In the genomic region with DNA sequence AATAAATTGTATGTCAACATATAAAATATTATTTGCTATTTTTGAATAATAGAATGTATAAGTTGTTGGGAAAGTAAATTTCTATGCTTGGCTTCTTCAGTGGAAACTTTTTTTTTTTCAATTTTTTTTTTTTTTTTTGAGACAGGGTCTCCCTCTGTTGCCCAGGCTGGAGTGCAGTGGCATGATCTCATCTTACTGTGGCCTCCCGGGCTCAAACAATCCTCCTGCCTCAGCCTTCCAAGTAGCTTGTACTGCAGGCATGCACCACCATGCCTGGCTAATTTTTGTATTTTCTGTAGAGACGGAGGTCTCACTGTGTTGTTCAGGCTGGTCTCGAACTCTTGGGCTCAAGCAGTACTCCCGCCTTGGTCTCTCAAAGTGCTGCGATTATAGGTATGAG, we compare ENCODE assay signal across 17 cellular contexts. TPM values are rescaled to one million over a fixed set of nuclear protein-coding genes. Genes with fewer than 3 reads are reported as not detected.
A peak's percentile ranks its signal among the peaks of the same experiment; 100 is the strongest.
DNase-seq lines count a peak whose midpoint lies in the region; ATAC-seq and TF ChIP-seq lines count a peak whose summit lies in the region.
"Had no signal": no experiment of that assay in that cellular context is flagged by ENCODE, and none has a peak within 500 bp of the region (broad histone marks: within the 10 kb centered on the region; RNA-seq: fewer than 3 reads in every experiment).

No MANE protein-coding gene starts in this region.

- H3K27ac Mint-ChIP-seq in activated T-cell treated with anti-CD3 and anti-CD28 coated beads, Interleukin-2, amount 50 U/mL, for 24 hours, result peak overlapping the region; percentile 87
- H3K27ac Mint-ChIP-seq in activated naive CD8-positive, alpha-beta T cell treated with anti-CD3 and anti-CD28 coated beads, Interleukin-2, amount 50 U/mL, for 24 hours, result peak overlapping the region; percentile 70
- H3K27ac Mint-ChIP-seq in stimulated activated effector memory CD8-positive, alpha-beta T cell treated with anti-CD3 and anti-CD28 coated beads, Interleukin-12 subunit alpha, Interleukin-12 subunit beta, amount 100 ng/mL, for 72 hours, result peak overlapping the region; percentile 58

- WGBS in aorta, 2 donors, result 76% methylated on average over 5 of the region's 5 CpGs

- ATAC-seq in activated naive CD8-positive, alpha-beta T cell treated with anti-CD3 and anti-CD28 coated beads, Interleukin-2, amount 50 U/mL, for 24 hours, result no peak
- ATAC-seq in stimulated activated effector memory CD8-positive, alpha-beta T cell treated with anti-CD3 and anti-CD28 coated beads, Interleukin-12 subunit alpha, Interleukin-12 subunit beta, amount 100 ng/mL, for 72 hours, result no peak
- no peak for ATAC-seq in aorta (ENCODE audit: low FRiP score)
- ATAC-seq in HG03460 (IDR thresholded peaks at IDR 0.05; ENCODE audit: unreplicated experiment), result no peak
- ATAC-seq: left lung had no signal

- H3K9me2 ChIP-seq in Loucy (replicated peaks; ENCODE audit: low read depth, low read length), result no peaks in the 10 kb centered on the region
- H3K9me2 ChIP-seq: SK-N-SH had no signal

- peak overlapping the region; percentile 61 for H3K4me3 Mint-ChIP-seq in activated T-cell treated with anti-CD3 and anti-CD28 coated beads, Interleukin-2, amount 50 U/mL, for 24 hours
- peak overlapping the region; percentile 27 for H3K4me3 Mint-ChIP-seq in activated naive CD8-positive, alpha-beta T cell treated with anti-CD3 and anti-CD28 coated beads, Interleukin-2, amount 50 U/mL, for 24 hours
- H3K4me3 Mint-ChIP-seq in stimulated activated effector memory CD8-positive, alpha-beta T cell treated with anti-CD3 and anti-CD28 coated beads, Interleukin-12 subunit alpha, Interleukin-12 subunit beta, amount 100 ng/mL, for 72 hours, result peak overlapping the region; percentile 61

- H3K27me3 ChIP-seq in Loucy (ENCODE audit: insufficient read depth, low read length, poor library complexity, severe bottlenecking) (no peaks in the 10 kb centered on the region), aorta (ENCODE audit: control insufficient read depth in 1 of 2, insufficient read depth in 2 of 2, low read length in 1 of 2) (no peaks in the 10 kb centered on the region)
- H3K27me3 ChIP-seq: colonic mucosa, left lung had no signal

- H3K27ac ChIP-seq in aorta (ENCODE audit: low read depth in 1 of 2, low read length in 2 of 2), result no peak overlapping the region
- H3K27ac ChIP-seq: colonic mucosa, left lung, parathyroid adenoma, VCaP had no signal

- H3K36me3 ChIP-seq in Loucy (ENCODE audit: insufficient read depth, low read length) (no peaks in the 10 kb centered on the region), aorta (ENCODE audit: control insufficient read depth in 1 of 2, insufficient read depth in 2 of 2, low read length in 1 of 2) (no peaks in the 10 kb centered on the region)
- H3K36me3 ChIP-seq: colonic mucosa, left lung had no signal

- peaks cover 95% of the 10 kb centered on the region for H4K20me1 ChIP-seq in Loucy (ENCODE audit: insufficient read depth, low read length, poor library complexity, severe bottlenecking)

- peak overlapping the region; percentile 45 for H3K4me2 ChIP-seq in Loucy (ENCODE audit: low read depth, low read length, poor library complexity, severe bottlenecking)
- H3K4me2 ChIP-seq: SK-N-SH had no signal

- H3K9me3 Mint-ChIP-seq in activated T-cell treated with anti-CD3 and anti-CD28 coated beads, Interleukin-2, amount 50 U/mL, for 24 hours, result no peaks in the 10 kb centered on the region
- no peaks in the 10 kb centered on the region for H3K9me3 Mint-ChIP-seq in activated naive CD8-positive, alpha-beta T cell treated with anti-CD3 and anti-CD28 coated beads, Interleukin-2, amount 50 U/mL, for 24 hours
- H3K9me3 Mint-ChIP-seq in stimulated activated effector memory CD8-positive, alpha-beta T cell treated with anti-CD3 and anti-CD28 coated beads, Interleukin-12 subunit alpha, Interleukin-12 subunit beta, amount 100 ng/mL, for 72 hours, result no peaks in the 10 kb centered on the region

- H3K4me3 ChIP-seq in Loucy (ENCODE audit: low read length, poor library complexity, severe bottlenecking), result no peak overlapping the region
- H3K4me3 ChIP-seq in aorta (ENCODE audit: low read length in 2 of 2), result no peak overlapping the region
- H3K4me3 ChIP-seq: colonic mucosa, left lung had no signal

- H3K36me3 Mint-ChIP-seq in activated T-cell treated with anti-CD3 and anti-CD28 coated beads, Interleukin-2, amount 50 U/mL, for 24 hours (ENCODE audit: low read depth), result peaks cover 23% of the 10 kb centered on the region
- peaks cover 10% of the 10 kb centered on the region for H3K36me3 Mint-ChIP-seq in activated naive CD8-positive, alpha-beta T cell treated with anti-CD3 and anti-CD28 coated beads, Interleukin-2, amount 50 U/mL, for 24 hours (ENCODE audit: low read depth)
- peaks cover 17% of the 10 kb centered on the region for H3K36me3 Mint-ChIP-seq in stimulated activated effector memory CD8-positive, alpha-beta T cell treated with anti-CD3 and anti-CD28 coated beads, Interleukin-12 subunit alpha, Interleukin-12 subunit beta, amount 100 ng/mL, for 72 hours

- peaks cover 81% of the 10 kb centered on the region for H3K4me1 Mint-ChIP-seq in activated T-cell treated with anti-CD3 and anti-CD28 coated beads, Interleukin-2, amount 50 U/mL, for 24 hours (ENCODE audit: low read depth)
- peaks cover 90% of the 10 kb centered on the region for H3K4me1 Mint-ChIP-seq in activated naive CD8-positive, alpha-beta T cell treated with anti-CD3 and anti-CD28 coated beads, Interleukin-2, amount 50 U/mL, for 24 hours
- H3K4me1 Mint-ChIP-seq in stimulated activated effector memory CD8-positive, alpha-beta T cell treated with anti-CD3 and anti-CD28 coated beads, Interleukin-12 subunit alpha, Interleukin-12 subunit beta, amount 100 ng/mL, for 72 hours, result peaks cover 74% of the 10 kb centered on the region

- H3K9me3 ChIP-seq in Loucy (ENCODE audit: insufficient read depth, low read depth, low read length) (no peaks in the 10 kb centered on the region), aorta (ENCODE audit: control insufficient read depth, low read length) (no peaks in the 10 kb centered on the region)
- H3K9me3 ChIP-seq: colonic mucosa, left lung, SK-N-SH had no signal

- intact Hi-C loops in aorta (cut with DNase I), result no loop called here

- no peak for DNase-seq in activated T-cell treated with anti-CD3 and anti-CD28 coated beads, Interleukin-2, amount 50 U/mL, for 24 hours
- no peak for DNase-seq in activated T-cell treated with anti-CD3 and anti-CD28 coated beads, Interleukin-2, amount 50 U/mL, for 48 hours
- DNase-seq in activated naive CD8-positive, alpha-beta T cell treated with anti-CD3 and anti-CD28 coated beads, Interleukin-2, amount 50 U/mL, for 24 hours, result no peak
- DNase-seq in stimulated activated effector memory CD8-positive, alpha-beta T cell treated with anti-CD3 and anti-CD28 coated beads, Interleukin-12 subunit alpha, Interleukin-12 subunit beta, amount 100 ng/mL, for 72 hours (ENCODE audit: low spot score in 2 of 2), result no peak
- DNase-seq in NCI-H1048 (lab: John Stamatoyannopoulos, UW) (no peak), aorta (no peak)
- DNase-seq: colonic mucosa, foreskin melanocyte, left lung, NCI-H1092 treated with DMSO at 0.1 percent for 48 hours, NCI-H748 treated with DMSO at 0.1 percent for 48 hours, SK-N-SH, small intestine had no signal

- H3F3A ChIP-seq in Loucy (ENCODE audit: low read depth), result peaks cover 11% of the 10 kb centered on the region; the same call in 1 of the 2 replicates

- peaks cover 97% of the 10 kb centered on the region for H3K79me2 ChIP-seq in Loucy (ENCODE audit: insufficient read depth, low read length)

- H3K4me1 ChIP-seq in Loucy (ENCODE audit: insufficient read depth, low read length, poor library complexity, severe bottlenecking), result peaks cover 79% of the 10 kb centered on the region
- peaks cover 2 to 3% of the 10 kb centered on the region in 2 donors for H3K4me1 ChIP-seq in aorta (ENCODE audit: control insufficient read depth in 1 of 2, insufficient read depth in 2 of 2, low read length in 2 of 2)

- H3K27me3 Mint-ChIP-seq in activated T-cell treated with anti-CD3 and anti-CD28 coated beads, Interleukin-2, amount 50 U/mL, for 24 hours, result no peaks in the 10 kb centered on the region
- H3K27me3 Mint-ChIP-seq in activated naive CD8-positive, alpha-beta T cell treated with anti-CD3 and anti-CD28 coated beads, Interleukin-2, amount 50 U/mL, for 24 hours, result no peaks in the 10 kb centered on the region

- no peak for TF ChIP-seq CTCF in Loucy (conservative IDR thresholded peaks at IDR 0.05; ENCODE audit: low read length)

- no peak overlapping the region for H3K9ac ChIP-seq in Loucy (ENCODE audit: low read depth, low read length, poor library complexity, severe bottlenecking)
- H3K9ac ChIP-seq: parathyroid adenoma, SK-N-SH had no signal

- no peak overlapping the region for H2AFZ ChIP-seq in Loucy (ENCODE audit: low read length)
- H2AFZ ChIP-seq: parathyroid adenoma had no signal

RNA-seq across cellular contexts. Expression of a gene that starts 16.8 kb away (rescaled TPM):
- total RNA-seq in aorta, result 100 to 1,000 TPM; 485 to 689 TPM
- 100 to 1,000 TPM; 141 to 182 TPM for polyA plus RNA-seq in aorta
